In the genomic region with DNA sequence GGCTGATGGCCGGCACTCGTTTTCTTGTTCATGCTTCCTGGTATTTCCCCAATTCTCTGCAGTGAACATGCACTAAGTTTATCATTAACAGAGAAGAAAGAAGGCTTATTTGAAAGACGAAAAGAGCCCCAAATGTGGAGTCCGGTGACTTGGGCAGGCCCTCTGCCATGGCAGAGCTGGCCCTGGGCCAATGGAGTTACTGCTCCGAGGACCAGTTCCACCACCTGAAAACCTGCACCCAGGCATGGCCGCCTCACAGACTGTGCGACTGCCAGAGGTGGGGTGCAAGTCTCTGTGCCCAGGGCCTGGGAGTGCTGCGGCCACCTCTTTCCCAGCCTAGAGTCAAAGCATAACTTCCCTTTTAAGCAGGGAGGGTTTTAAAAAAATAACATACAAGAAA, we compare ENCODE assay signal across 16 cellular contexts. TPM values are rescaled to one million over a fixed set of nuclear protein-coding genes. Genes with fewer than 3 reads are reported as not detected.
DNase-seq lines count a peak whose midpoint lies in the region; ATAC-seq and TF ChIP-seq lines count a peak whose summit lies in the region.
"Had no signal": no experiment of that assay in that cellular context is flagged by ENCODE, and none has a peak within 500 bp of the region (broad histone marks: within the 10 kb centered on the region; RNA-seq: fewer than 3 reads in every experiment).

No MANE protein-coding gene starts in this region.

- no peaks in the 10 kb centered on the region for H3F3A ChIP-seq in neural cell (ENCODE audit: insufficient read depth, low read length, poor library complexity, severe bottlenecking)

- H3K4me3 ChIP-seq in hepatocyte, result no peak overlapping the region
- H3K4me3 ChIP-seq in neural cell (ENCODE audit: low read length), result no peak overlapping the region
- no peak overlapping the region for H3K4me3 ChIP-seq in gastroesophageal sphincter

- H3K4me2 ChIP-seq in hepatocyte, result no peak overlapping the region
- no peak overlapping the region for H3K4me2 ChIP-seq in neural cell (ENCODE audit: low read length)

- no peaks in the 10 kb centered on the region for H3K4me1 Mint-ChIP-seq in CD4-positive, alpha-beta T cell (ENCODE audit: low read depth)

- H3K4me3 Mint-ChIP-seq in CD4-positive, alpha-beta T cell, result no peak overlapping the region
- H3K4me3 Mint-ChIP-seq: B cell had no signal

- no peak overlapping the region for H3K27ac Mint-ChIP-seq in CD4-positive, alpha-beta T cell

- peak overlapping the region; percentile 23 for H3K27ac ChIP-seq in CD4-positive, alpha-beta T cell (ENCODE audit: low read depth, low read length)
- H3K27ac ChIP-seq in hepatocyte (peak overlapping the region; percentile 20), neural cell (ENCODE audit: low read length) (peak overlapping the region; percentile 16), gastroesophageal sphincter (no peak overlapping the region)

- CTCF ChIA-PET in CD4-positive, alpha-beta T cell (lab: Charles Lee), result interaction anchor here (0.5 kb wide), 1 partner anchor 98 kb away, joined by 3 read pairs; no protein-coding TSS in a partner anchor

- H2AFZ ChIP-seq in hepatocyte, result no peak overlapping the region
- no peak overlapping the region for H2AFZ ChIP-seq in neural cell (ENCODE audit: low read depth, low read length)

- no peaks in the 10 kb centered on the region for H3K9me3 Mint-ChIP-seq in CD4-positive, alpha-beta T cell

- H3K9me3 ChIP-seq in CD4-positive, alpha-beta T cell (ENCODE audit: control insufficient read depth, low read length), result no peaks in the 10 kb centered on the region
- H3K9me3 ChIP-seq in hepatocyte (ENCODE audit: low read depth), result no peaks in the 10 kb centered on the region
- no peaks in the 10 kb centered on the region for H3K9me3 ChIP-seq in neural cell (ENCODE audit: low read length)
- H3K9me3 ChIP-seq in gastroesophageal sphincter, result no peaks in the 10 kb centered on the region

- POLR2A ChIA-PET in CD4-positive, alpha-beta T cell (lab: Charles Lee), result no interaction called here

- H4K20me1 ChIP-seq in hepatocyte (ENCODE audit: insufficient read depth, poor library complexity, severe bottlenecking) (no peaks in the 10 kb centered on the region), neural cell (ENCODE audit: insufficient read depth) (no peaks in the 10 kb centered on the region)

- no peaks in the 10 kb centered on the region for H3K79me2 ChIP-seq in hepatocyte
- H3K79me2 ChIP-seq in neural cell (replicated peaks; ENCODE audit: insufficient read depth, low read length), result no peaks in the 10 kb centered on the region

- no peaks in the 10 kb centered on the region for H3K27me3 Mint-ChIP-seq in CD4-positive, alpha-beta T cell
- H3K27me3 Mint-ChIP-seq: B cell had no signal

- H3K9me2 ChIP-seq in hepatocyte (replicated peaks; ENCODE audit: insufficient read depth), result no peaks in the 10 kb centered on the region
- no peaks in the 10 kb centered on the region for H3K9me2 ChIP-seq in neural cell (ENCODE audit: insufficient read depth, low read length)

- WGBS in hepatocyte (ENCODE audit: low lambda C conversion rate, missing lambda C conversion rate), result 82% methylated on average over 8 of the region's 8 CpGs
- WGBS in gastroesophageal sphincter (ENCODE audit: low coverage in 1 of 2), 2 donors, result 83 to 100% methylated on average over 3 to 5 of the region's 8 CpGs

- no peak for ATAC-seq in CD4-positive, alpha-beta T cell (ENCODE audit: poor library complexity)
- no peak for ATAC-seq in GM21360 (IDR thresholded peaks at IDR 0.05; ENCODE audit: unreplicated experiment)
- ATAC-seq in gastroesophageal sphincter, result no peak
- ATAC-seq in GM21576 (IDR thresholded peaks at IDR 0.05; ENCODE audit: unreplicated experiment), result no peak
- ATAC-seq: Panc1, Right ventricle myocardium inferior had no signal

- H3K9ac ChIP-seq in neural cell (ENCODE audit: low read length), result no peak overlapping the region

- TF ChIP-seq POLR2A in gastroesophageal sphincter (IDR thresholded peaks at IDR 0.05), result no peak

- no peaks in the 10 kb centered on the region for H3K4me1 ChIP-seq in hepatocyte (ENCODE audit: insufficient read depth)
- H3K4me1 ChIP-seq in gastroesophageal sphincter, result peaks cover 0 to 11% (median under 1%) of the 10 kb centered on the region in 3 donors

- no peak for TF ChIP-seq EP300 in Ishikawa (IDR thresholded peaks at IDR 0.05; ENCODE audit: borderline replicate concordance)
- no peak for TF ChIP-seq EP300 in neural cell (conservative IDR thresholded peaks at IDR 0.05; ENCODE audit: poor library complexity, severe bottlenecking)
- no peak for TF ChIP-seq EP300 in gastroesophageal sphincter (IDR thresholded peaks at IDR 0.05)

- intact Hi-C loops in CD4-positive, alpha-beta T cell (cut with DNase I, micrococcal nuclease), result no loop called here

- H3K36me3 ChIP-seq in hepatocyte (replicated peaks; ENCODE audit: insufficient read depth, low read depth), result no peaks in the 10 kb centered on the region
- no peaks in the 10 kb centered on the region for H3K36me3 ChIP-seq in neural cell (ENCODE audit: insufficient read depth, low read length)
- H3K36me3 ChIP-seq in gastroesophageal sphincter, result peaks cover 0 to 93% of the 10 kb centered on the region in 2 donors

- DNase-seq in CD4-positive, alpha-beta T cell, result no peak
- DNase-seq in hepatocyte (ENCODE audit: low spot score) (no peak), NCI-H748 (lab: John Stamatoyannopoulos, UW; ENCODE audit: unreplicated experiment) (no peak)
- DNase-seq: DMS 273 treated with DMSO at 0.1 percent for 48 hours, KG1, NCI-H1092, NCI-H1694, NCI-H69 had no signal

- TF ChIP-seq RAD21 in Ishikawa (IDR thresholded peaks at IDR 0.05; ENCODE audit: low read depth) (no peak), neural cell (conservative IDR thresholded peaks at IDR 0.05) (no peak)

- no peaks in the 10 kb centered on the region for H3K27me3 ChIP-seq in CD4-positive, alpha-beta T cell (ENCODE audit: control insufficient read depth, insufficient read depth, low read length)
- H3K27me3 ChIP-seq in hepatocyte, result no peaks in the 10 kb centered on the region
- no peaks in the 10 kb centered on the region for H3K27me3 ChIP-seq in neural cell (ENCODE audit: insufficient read depth, low read depth, low read length)
- no peaks in the 10 kb centered on the region for H3K27me3 ChIP-seq in gastroesophageal sphincter

- H3K36me3 Mint-ChIP-seq in CD4-positive, alpha-beta T cell (ENCODE audit: low read depth), result peaks cover 100% of the 10 kb centered on the region

- TF ChIP-seq CTCF in CD4-positive, alpha-beta T cell (IDR thresholded peaks at IDR 0.05), result no peak
- TF ChIP-seq CTCF in hepatocyte (IDR thresholded peaks at IDR 0.05; ENCODE audit: poor library complexity), result no peak
- no peak for TF ChIP-seq CTCF in neural cell (IDR thresholded peaks at IDR 0.05; ENCODE audit: poor library complexity, severe bottlenecking)
- no peak for TF ChIP-seq CTCF in gastroesophageal sphincter (IDR thresholded peaks at IDR 0.05)

TF ChIP-seq in Ishikawa, 13 proteins besides CTCF, POLR2A, EP300 and RAD21:
- TF ChIP-seq NFIC (IDR thresholded peaks at IDR 0.05) (peak; percentile 16; the same call in 1 of the 2 replicates), TAF1 (IDR thresholded peaks at IDR 0.05; ENCODE audit: low read depth) (no peak), CREB1 (IDR thresholded peaks at IDR 0.05; ENCODE audit: low read depth) (no peak)

TF ChIP-seq in neural cell, 6 proteins besides CTCF, POLR2A, EP300 and RAD21:
- TF ChIP-seq EZH2 (IDR thresholded peaks at IDR 0.05; ENCODE audit: borderline replicate concordance, insufficient read depth, low read length, poor library complexity, severe bottlenecking) (no peak), POLR2AphosphoS5 (IDR thresholded peaks at IDR 0.05) (no peak), TAF1 (IDR thresholded peaks at IDR 0.05; ENCODE audit: low read depth) (no peak), SMC3 (conservative IDR thresholded peaks at IDR 0.05; ENCODE audit: poor library complexity) (no peak), MXI1 (conservative IDR thresholded peaks at IDR 0.05; ENCODE audit: poor library complexity, severe bottlenecking) (no peak)
- TF ChIP-seq, protein P1, sequence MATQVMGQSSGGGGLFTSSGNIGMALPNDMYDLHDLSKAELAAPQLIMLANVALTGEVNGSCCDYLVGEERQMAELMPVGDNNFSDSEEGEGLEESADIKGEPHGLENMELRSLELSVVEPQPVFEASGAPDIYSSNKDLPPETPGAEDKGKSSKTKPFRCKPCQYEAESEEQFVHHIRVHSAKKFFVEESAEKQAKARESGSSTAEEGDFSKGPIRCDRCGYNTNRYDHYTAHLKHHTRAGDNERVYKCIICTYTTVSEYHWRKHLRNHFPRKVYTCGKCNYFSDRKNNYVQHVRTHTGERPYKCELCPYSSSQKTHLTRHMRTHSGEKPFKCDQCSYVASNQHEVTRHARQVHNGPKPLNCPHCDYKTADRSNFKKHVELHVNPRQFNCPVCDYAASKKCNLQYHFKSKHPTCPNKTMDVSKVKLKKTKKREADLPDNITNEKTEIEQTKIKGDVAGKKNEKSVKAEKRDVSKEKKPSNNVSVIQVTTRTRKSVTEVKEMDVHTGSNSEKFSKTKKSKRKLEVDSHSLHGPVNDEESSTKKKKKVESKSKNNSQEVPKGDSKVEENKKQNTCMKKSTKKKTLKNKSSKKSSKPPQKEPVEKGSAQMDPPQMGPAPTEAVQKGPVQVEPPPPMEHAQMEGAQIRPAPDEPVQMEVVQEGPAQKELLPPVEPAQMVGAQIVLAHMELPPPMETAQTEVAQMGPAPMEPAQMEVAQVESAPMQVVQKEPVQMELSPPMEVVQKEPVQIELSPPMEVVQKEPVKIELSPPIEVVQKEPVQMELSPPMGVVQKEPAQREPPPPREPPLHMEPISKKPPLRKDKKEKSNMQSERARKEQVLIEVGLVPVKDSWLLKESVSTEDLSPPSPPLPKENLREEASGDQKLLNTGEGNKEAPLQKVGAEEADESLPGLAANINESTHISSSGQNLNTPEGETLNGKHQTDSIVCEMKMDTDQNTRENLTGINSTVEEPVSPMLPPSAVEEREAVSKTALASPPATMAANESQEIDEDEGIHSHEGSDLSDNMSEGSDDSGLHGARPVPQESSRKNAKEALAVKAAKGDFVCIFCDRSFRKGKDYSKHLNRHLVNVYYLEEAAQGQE (IDR thresholded peaks at IDR 0.05; ENCODE audit: borderline replicate concordance), result no peak

RNA-seq across cellular contexts. Expression of gene DEGS2, which starts 24.9 kb away (rescaled TPM):
- total RNA-seq in CD4-positive, alpha-beta T cell, result under 1 TPM in 1 of 2 experiments, not detected in 1; 0.11 TPM
- 1.8 and 5.3 TPM in 2 replicates for total RNA-seq in hepatocyte
- polyA plus RNA-seq in hepatocyte, result 7.7 and 11.8 TPM in 2 replicates
- 0.37 TPM in 1 of 2 replicates, not detected in the other for polyA plus RNA-seq in neural cell
- 0.23 and 0.24 TPM in 2 replicates for polyA minus RNA-seq in neural cell
- under 1 TPM; 0.16 to 0.94 (median 0.68) TPM for total RNA-seq in gastroesophageal sphincter
- total RNA-seq: Right ventricle myocardium inferior had no signal

Comparison
In these comparisons a context has a peak if more than half of its experiments do, and no peak if none do; other contexts are left out.
1. H3K27ac ChIP-seq: peak in CD4-positive, alpha-beta T cell (single experiment), hepatocyte (single experiment) and neural cell (single experiment); none in gastroesophageal sphincter (0 of 4).